Comparison of ENCODE assay signal across 8 cellular contexts in genomic region chr12:106956048-106956935, GRCh38. TPM values are rescaled to one million over a fixed set of nuclear protein-coding genes. Genes with fewer than 3 reads are reported as not detected.
DNase-seq lines count a peak whose midpoint lies in the region; TF ChIP-seq lines count a peak whose summit lies in the region.

No MANE protein-coding gene starts in this region.

- DNase-seq in GM10266 (ENCODE audit: extremely low spot score) = peak; percentile 76
- peak; percentile 88 for DNase-seq in HFFc6
- peak; percentile 29 for DNase-seq in NCI-H1417 treated with DMSO at 0.1 percent for 48 hours (lab: John Stamatoyannopoulos, UW)
- peak; percentile 84 for DNase-seq in UCSD-AML1 (lab: John Stamatoyannopoulos, UW; ENCODE audit: unreplicated experiment)
- DNase-seq in brain pericyte (ENCODE audit: low read depth, low spot score) = peak; percentile 51
- peak; percentile 72 for DNase-seq in skeletal muscle cell (ENCODE audit: low read depth)
- DNase-seq in NK-92 (lab: John Stamatoyannopoulos, UW; ENCODE audit: unreplicated experiment) = no peak

- H3K4me1 Mint-ChIP-seq in HFFc6 (ENCODE audit: low read depth) = peaks cover 47% of the 10 kb centered on the region

- H3K36me3 Mint-ChIP-seq in HFFc6 (ENCODE audit: low read depth) = peaks cover 34% of the 10 kb centered on the region

- peaks cover 2% of the 10 kb centered on the region for H3K9me3 ChIP-seq in iPS-18c (ENCODE audit: control insufficient read depth, insufficient read depth, low read length)

- peak overlapping the region; percentile 92 for H3K4me3 ChIP-seq in iPS-18c (ENCODE audit: insufficient read depth, low read depth, low read length)
- peak overlapping the region; percentile 83 for H3K4me3 ChIP-seq in skeletal muscle cell (ENCODE audit: low read depth, low read length)

- TF ChIP-seq CTCF in GM10266 (IDR thresholded peaks at IDR 0.05; ENCODE audit: control insufficient read depth, insufficient read depth, low read depth, missing control alignments) (peak; percentile 29), HFFc6 (IDR thresholded peaks at IDR 0.05) (peak; percentile 50)

- peak overlapping the region; percentile 99 for H3K27ac Mint-ChIP-seq in HFFc6

- H3K9me3 Mint-ChIP-seq in HFFc6 = no peaks in the 10 kb centered on the region

- H3K4me3 Mint-ChIP-seq in HFFc6 = peak overlapping the region; percentile 100

- H3K27me3 Mint-ChIP-seq in HFFc6 (ENCODE audit: insufficient read depth) = peaks cover 6% of the 10 kb centered on the region

RNA-seq across cellular contexts. Expression of gene TMEM263, which starts 0.6 kb away (rescaled TPM):
- 100 to 1,000 TPM; 157 to 188 (median 167) TPM for total RNA-seq in HFFc6 (2021; fragmentation: NEBNext Ultra II Directional; extraction: Animal tissue kit (Norgen Biotek cat#: 25700))

RNA-seq across cellular contexts. Expression of gene MTERF2, which starts 30.7 kb away (rescaled TPM):
- total RNA-seq in HFFc6 (2021; fragmentation: NEBNext Ultra II Directional; extraction: Animal tissue kit (Norgen Biotek cat#: 25700)) = 1 to 10 TPM; 3.0 to 5.6 (median 5.1) TPM
